8 cellular contexts compared by ENCODE assay signal in the genomic region with DNA sequence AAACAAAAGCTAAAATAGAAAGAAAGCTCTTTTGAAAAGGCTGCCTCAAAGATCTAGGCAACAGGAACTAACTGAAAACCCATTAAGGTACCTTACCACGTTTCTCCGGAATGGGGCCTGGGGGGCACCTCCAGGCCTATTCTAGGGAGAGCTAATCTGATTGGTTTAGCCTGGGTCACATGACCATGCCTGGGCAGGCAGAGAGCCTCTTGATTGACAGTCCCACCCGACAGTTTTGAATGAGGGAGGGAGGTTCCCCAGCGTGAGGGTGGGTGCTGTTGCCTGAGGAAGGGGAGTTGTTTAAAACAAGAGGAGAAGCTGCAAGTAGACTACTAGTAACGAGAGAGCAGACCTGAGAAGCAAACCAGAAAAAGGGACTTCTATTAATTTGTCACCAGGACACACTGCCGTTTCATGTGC.
DNase-seq lines count a peak whose midpoint lies in the region; ATAC-seq and TF ChIP-seq lines count a peak whose summit lies in the region.

No MANE protein-coding gene starts in this region.

- no peak overlapping the region for H3K27ac ChIP-seq in WERI-Rb-1
- H3K27ac ChIP-seq in neural progenitor cell, result no peak overlapping the region
- H3K27ac ChIP-seq in stomach, result no peak overlapping the region

- H3K4me3 Mint-ChIP-seq in neural progenitor cell, result no peak overlapping the region

- no peak for TF ChIP-seq EP300 in stomach (IDR thresholded peaks at IDR 0.05)

- no peaks in the 10 kb centered on the region for H3K27me3 Mint-ChIP-seq in neural progenitor cell (ENCODE audit: insufficient read depth, low read depth)

- H2AFZ ChIP-seq in neural progenitor cell (replicated peaks), result peak overlapping the region; percentile 95

- H3K36me3 Mint-ChIP-seq in neural progenitor cell, result no peaks in the 10 kb centered on the region

- no peak for TF ChIP-seq POLR2A in stomach (IDR thresholded peaks at IDR 0.05)

- no peaks in the 10 kb centered on the region for H3K79me2 ChIP-seq in neural progenitor cell (ENCODE audit: low read depth)

- intact Hi-C loops in stomach (cut with DNase I; ENCODE audit: low total_unique reads), result no loop called here

- H3K4me2 ChIP-seq in neural progenitor cell, result peak overlapping the region; percentile 37

- no peak overlapping the region for H3K27ac Mint-ChIP-seq in neural progenitor cell

- H3K4me3 ChIP-seq in WERI-Rb-1 (ENCODE audit: low read depth, low read length) (no peak overlapping the region), neural progenitor cell (no peak overlapping the region), stomach (no peak overlapping the region), MG63 (no peak overlapping the region)

- H4K20me1 ChIP-seq in neural progenitor cell (ENCODE audit: low read depth), result no peaks in the 10 kb centered on the region

- H3K9me3 ChIP-seq in WERI-Rb-1 (ENCODE audit: severe bottlenecking), result no peaks in the 10 kb centered on the region
- H3K9me3 ChIP-seq in neural progenitor cell (ENCODE audit: low read depth), result no peaks in the 10 kb centered on the region
- no peaks in the 10 kb centered on the region for H3K9me3 ChIP-seq in stomach
- no peaks in the 10 kb centered on the region for H3K9me3 ChIP-seq in MG63

- peaks cover 3% of the 10 kb centered on the region for H3F3A ChIP-seq in neural progenitor cell (ENCODE audit: low read depth)

- peak; percentile 34 for DNase-seq in DMS53 (lab: John Stamatoyannopoulos, UW)
- DNase-seq in DMS53 treated with DMSO at 0.1 percent for 48 hours (lab: John Stamatoyannopoulos, UW; ENCODE audit: unreplicated experiment), result no peak
- DNase-seq in WERI-Rb-1, result peak; percentile 32
- DNase-seq in neural progenitor cell (ENCODE audit: low spot score), result peak; percentile 77
- no peak for DNase-seq in stomach
- no peak for DNase-seq in MG63

- H3K4me1 ChIP-seq in neural progenitor cell (peaks cover 12% of the 10 kb centered on the region), stomach (peaks cover 0 to 3% (median 0%) of the 10 kb centered on the region in 4 donors)

- no peaks in the 10 kb centered on the region for H3K9me3 Mint-ChIP-seq in neural progenitor cell

- ATAC-seq in HG02798 (IDR thresholded peaks at IDR 0.05; ENCODE audit: poor library complexity, unreplicated experiment) (peak; percentile 32), GM21717 (IDR thresholded peaks at IDR 0.05; ENCODE audit: unreplicated experiment) (no peak)

- no peak overlapping the region for H3K9ac ChIP-seq in neural progenitor cell

- H3K36me3 ChIP-seq in WERI-Rb-1 (no peaks in the 10 kb centered on the region), neural progenitor cell (no peaks in the 10 kb centered on the region), stomach (no peaks in the 10 kb centered on the region), MG63 (no peaks in the 10 kb centered on the region)

- H3K4me1 Mint-ChIP-seq in neural progenitor cell, result no peaks in the 10 kb centered on the region

- TF ChIP-seq CTCF in WERI-Rb-1 (IDR thresholded peaks at IDR 0.05; ENCODE audit: low read depth, low read length), result no peak
- TF ChIP-seq CTCF in neural progenitor cell (IDR thresholded peaks at IDR 0.05), result no peak
- no peak for TF ChIP-seq CTCF in stomach (IDR thresholded peaks at IDR 0.05)

- no peaks in the 10 kb centered on the region for H3K27me3 ChIP-seq in WERI-Rb-1 (ENCODE audit: insufficient read depth, low read depth, severe bottlenecking)
- no peaks in the 10 kb centered on the region for H3K27me3 ChIP-seq in neural progenitor cell
- H3K27me3 ChIP-seq in stomach, result peaks cover 0 to 58% (median 27%) of the 10 kb centered on the region in 3 donors
- peaks cover 12% of the 10 kb centered on the region for H3K27me3 ChIP-seq in MG63

- WGBS in stomach, 5 donors, result 20 to 25% (median 21%) methylated on average over 6 of the region's 6 CpGs

Comparison
In these comparisons a context has a peak if more than half of its experiments do, and no peak if none do; other contexts are left out.
1. DNase-seq: peak in DMS53 (single experiment), WERI-Rb-1 (single experiment) and neural progenitor cell (single experiment); none in DMS53 treated with DMSO at 0.1 percent for 48 hours (single experiment), stomach (single experiment) and MG63 (single experiment).